Comparison of ENCODE assay signal across 9 cellular contexts in genomic region chrX:1652011-1652811, GRCh38. TPM values are rescaled to one million over a fixed set of nuclear protein-coding genes. Genes with fewer than 3 reads are reported as not detected.
DNase-seq lines count a peak whose midpoint lies in the region; TF ChIP-seq lines count a peak whose summit lies in the region.
"Not testable (repeated sequence)": the region's sequence is repeated elsewhere in the genome, so short reads cannot be mapped to it uniquely, and the experiment has no call there.
"Had no signal": no experiment of that assay in that cellular context is flagged by ENCODE, and none has a peak within 500 bp of the region (broad histone marks: within the 10 kb centered on the region; RNA-seq: fewer than 3 reads in every experiment).

No MANE protein-coding gene starts in this region.

- DNase-seq in AG08395 (ENCODE audit: low spot score) (peak; percentile 57), LoVo (ENCODE audit: low spot score) (peak; percentile 49), NOMO-1 (lab: John Stamatoyannopoulos, UW; ENCODE audit: unreplicated experiment in 2 of 2) (peak; percentile 64 to 80), choroid plexus epithelial cell (ENCODE audit: low read depth) (peak; percentile 77), inferior parietal cortex (ENCODE audit: extremely low spot score) (peak; percentile 63), renal cortical epithelial cell (ENCODE audit: low read depth) (peak; percentile 44)
- DNase-seq in activated CD4-positive, alpha-beta T cell treated with anti-CD3 and anti-CD28 coated beads for 48 hours = peak; percentile 45

- H3K4me3 ChIP-seq in GM12875 (ENCODE audit: low read depth, low read length); choroid plexus epithelial cell (ENCODE audit: low read depth, low read length): not testable (repeated sequence)

- peak; percentile 88 for TF ChIP-seq CTCF in GM12875 (IDR thresholded peaks at IDR 0.05; ENCODE audit: borderline replicate concordance, insufficient read depth, low read depth, low read length)
- peak; percentile 91 for TF ChIP-seq CTCF in choroid plexus epithelial cell (conservative IDR thresholded peaks at IDR 0.05; ENCODE audit: low read depth, low read length)

RNA-seq across cellular contexts. Expression of gene ASMT, which starts 37.4 kb away (rescaled TPM):
- not detected in 2 replicates for total RNA-seq in renal cortical epithelial cell
- total RNA-seq: left ventricle myocardium superior had no signal
